Comparison of ENCODE assay signal across 9 cellular contexts in the genomic region with DNA sequence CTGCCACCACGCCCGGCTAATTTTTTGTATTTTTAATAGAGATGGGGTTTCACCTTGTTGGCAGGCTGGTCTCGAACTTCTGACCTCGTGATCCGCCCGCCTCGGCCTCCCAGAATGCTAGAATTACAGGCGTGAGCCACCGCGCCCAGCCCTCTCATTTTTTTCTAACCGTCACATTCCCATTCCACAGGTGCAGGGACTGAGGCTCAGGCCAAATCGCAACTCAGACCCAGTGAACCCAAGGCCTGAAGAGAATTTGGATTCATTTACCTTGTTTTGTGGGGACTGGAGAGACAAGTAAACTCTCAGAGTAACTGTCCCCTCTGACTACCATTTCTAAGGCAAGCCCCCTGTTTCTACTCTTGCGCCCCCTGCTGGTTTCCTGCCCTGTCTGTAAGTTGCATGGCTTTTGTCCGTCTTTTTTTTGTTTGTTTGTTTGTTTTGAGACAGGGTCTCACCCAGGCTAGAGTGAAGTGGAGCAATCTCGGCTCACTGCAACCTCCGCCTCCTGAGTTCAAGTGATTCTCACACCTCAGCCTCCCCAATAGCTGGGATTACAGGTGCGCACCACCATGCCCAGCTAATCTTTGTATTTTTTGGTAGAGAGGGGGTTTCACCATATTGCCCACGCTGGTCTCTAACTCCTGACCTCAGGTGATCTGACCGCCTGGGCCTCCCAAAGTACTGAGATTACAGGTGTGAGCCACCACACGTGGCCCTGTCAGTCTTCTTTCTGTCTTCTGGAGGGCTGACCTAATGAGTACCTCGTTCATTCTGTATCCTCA. TPM values are rescaled to one million over a fixed set of nuclear protein-coding genes. Genes with fewer than 3 reads are reported as not detected.
DNase-seq lines count a peak whose midpoint lies in the region; ATAC-seq and TF ChIP-seq lines count a peak whose summit lies in the region.
"Had no signal": no experiment of that assay in that cellular context is flagged by ENCODE, and none has a peak within 500 bp of the region (broad histone marks: within the 10 kb centered on the region; RNA-seq: fewer than 3 reads in every experiment).

No MANE protein-coding gene starts in this region.

- TF ChIP-seq CTCF in GM12865 (IDR thresholded peaks at IDR 0.05; ENCODE audit: insufficient read depth, low read depth, low read length, missing control alignments), result peak; percentile 84

- H3K4me3 ChIP-seq in GM12865 (ENCODE audit: low read depth, low read length), result no peak overlapping the region

- peaks cover 0 to 7% of the 10 kb centered on the region in 2 donors for H3K36me3 Mint-ChIP-seq in naive B cell
- peaks cover 12% of the 10 kb centered on the region for H3K36me3 Mint-ChIP-seq in stimulated activated naive CD8-positive, alpha-beta T cell treated with anti-CD3 and anti-CD28 coated beads, Interleukin-15, Interleukin-2, amounts not matched to agents 100 ng/mL and 50 ng/mL, for 24 hours (ENCODE audit: low read depth)

- ATAC-seq in naive B cell (ENCODE audit: low read depth in 2 of 2) (no peak), HG02623 (IDR thresholded peaks at IDR 0.05; ENCODE audit: unreplicated experiment) (no peak), GM18858 (IDR thresholded peaks at IDR 0.05; ENCODE audit: unreplicated experiment) (no peak)

- no peaks in the 10 kb centered on the region for H3K27me3 Mint-ChIP-seq in naive B cell
- no peaks in the 10 kb centered on the region for H3K27me3 Mint-ChIP-seq in stimulated activated naive CD8-positive, alpha-beta T cell treated with anti-CD3 and anti-CD28 coated beads, Interleukin-15, Interleukin-2, amounts not matched to agents 100 ng/mL and 50 ng/mL, for 24 hours
- H3K27me3 Mint-ChIP-seq: dendritic cell treated with granulocyte-macrophage colony-stimulating factor and Interleukin-4, amounts not matched to agents 40 ng/mL and 50 ng/mL, for 4 days had no signal

- peak overlapping the region; percentile 4 to 89 (median 75) for H3K4me3 Mint-ChIP-seq in naive B cell
- peak overlapping the region; percentile 9 for H3K4me3 Mint-ChIP-seq in stimulated activated naive CD8-positive, alpha-beta T cell treated with anti-CD3 and anti-CD28 coated beads, Interleukin-15, Interleukin-2, amounts not matched to agents 100 ng/mL and 50 ng/mL, for 24 hours
- H3K4me3 Mint-ChIP-seq: dendritic cell treated with granulocyte-macrophage colony-stimulating factor and Interleukin-4, amounts not matched to agents 40 ng/mL and 50 ng/mL, for 4 days had no signal

- H3K9me3 Mint-ChIP-seq in naive B cell, result no peaks in the 10 kb centered on the region
- H3K9me3 Mint-ChIP-seq in stimulated activated naive CD8-positive, alpha-beta T cell treated with anti-CD3 and anti-CD28 coated beads, Interleukin-15, Interleukin-2, amounts not matched to agents 100 ng/mL and 50 ng/mL, for 24 hours, result no peaks in the 10 kb centered on the region
- H3K9me3 Mint-ChIP-seq: dendritic cell treated with granulocyte-macrophage colony-stimulating factor and Interleukin-4, amounts not matched to agents 40 ng/mL and 50 ng/mL, for 4 days had no signal

- H3K27ac Mint-ChIP-seq in naive B cell, result peak overlapping the region; percentile 2 to 97 (median 74)
- peak overlapping the region; percentile 31 for H3K27ac Mint-ChIP-seq in stimulated activated naive CD8-positive, alpha-beta T cell treated with anti-CD3 and anti-CD28 coated beads, Interleukin-15, Interleukin-2, amounts not matched to agents 100 ng/mL and 50 ng/mL, for 24 hours
- H3K27ac Mint-ChIP-seq: dendritic cell treated with granulocyte-macrophage colony-stimulating factor and Interleukin-4, amounts not matched to agents 40 ng/mL and 50 ng/mL, for 4 days had no signal

- H3K4me1 Mint-ChIP-seq in naive B cell, result peaks cover 38 to 54% (median 49%) of the 10 kb centered on the region in 3 donors
- peaks cover 30% of the 10 kb centered on the region for H3K4me1 Mint-ChIP-seq in stimulated activated naive CD8-positive, alpha-beta T cell treated with anti-CD3 and anti-CD28 coated beads, Interleukin-15, Interleukin-2, amounts not matched to agents 100 ng/mL and 50 ng/mL, for 24 hours (ENCODE audit: low read depth)

- DNase-seq in GM12865 (ENCODE audit: low read depth), result peak; percentile 81
- peak; percentile 4 for DNase-seq in NCI-H146 treated with DMSO at 0.1 percent for 48 hours (lab: John Stamatoyannopoulos, UW; ENCODE audit: unreplicated experiment)
- DNase-seq in activated CD4-positive, alpha-beta T cell treated with anti-CD3 and anti-CD28 coated beads, Interleukin-2, amount 50 U/mL, for 24 hours (ENCODE audit: low read depth in 1 of 2, low spot score in 1 of 2), result peak; percentile 62 to 65
- DNase-seq in dermis blood vessel endothelial cell, result peak; percentile 88
- peak; percentile 51 for DNase-seq in naive B cell

RNA-seq across cellular contexts. Expression of a gene that starts 2.3 kb away (rescaled TPM):
- 90.9 and 135 TPM in 2 replicates for total RNA-seq in dermis blood vessel endothelial cell
- 10 to 100 TPM in 5 of 6 donors, 1 to 10 TPM in 1; 6.0 to 38.0 (median 15.5) TPM for polyA plus RNA-seq in naive B cell (ENCODE audit: low read depth in 6 of 6)

RNA-seq across cellular contexts. Expression of a gene that starts 2.7 kb away (rescaled TPM):
- 16.7 and 21.5 TPM in 2 replicates for total RNA-seq in dermis blood vessel endothelial cell
- polyA plus RNA-seq in naive B cell (ENCODE audit: low read depth in 6 of 6), result 10 to 100 TPM in 1 of 6 donors, 1 to 10 TPM in 5; 2.0 to 10.1 (median 6.0) TPM

RNA-seq across cellular contexts. Expression of a gene that starts 31.6 kb away (rescaled TPM):
- total RNA-seq in dermis blood vessel endothelial cell, result 84.2 and 135 TPM in 2 replicates
- 100 to 1,000 TPM in 1 of 6 donors, 10 to 100 TPM in 5; 66.7 to 156 (median 72.6) TPM for polyA plus RNA-seq in naive B cell (ENCODE audit: low read depth in 6 of 6)

RNA-seq across cellular contexts. Expression of a gene that starts 39.9 kb away (rescaled TPM):
- 66.9 and 76.2 TPM in 2 replicates for total RNA-seq in dermis blood vessel endothelial cell
- polyA plus RNA-seq in naive B cell (ENCODE audit: low read depth in 6 of 6), result 10 to 100 TPM in 2 of 6 donors, 1 to 10 TPM in 4; 4.9 to 12.1 (median 7.9) TPM

Comparison
In these comparisons a context has a peak if more than half of its experiments do, and no peak if none do; other contexts are left out.
1. DNase-seq: peak in every context shown above with its lines; median percentile 88 in dermis blood vessel endothelial cell; 81 in GM12865; 64 in activated CD4-positive, alpha-beta T cell treated with anti-CD3 and anti-CD28 coated beads, Interleukin-2, amount 50 U/mL, for 24 hours; 51 in naive B cell; 4 in NCI-H146 treated with DMSO at 0.1 percent for 48 hours.